14 cellular contexts compared by ENCODE assay signal in genomic region chr1:86750530-86750929, GRCh38.
"Had no signal": no experiment of that assay in that cellular context is flagged by ENCODE, and none has a peak within 500 bp of the region (broad histone marks: within the 10 kb centered on the region; RNA-seq: fewer than 3 reads in every experiment).

No MANE protein-coding gene starts in this region.

- H3K27ac Mint-ChIP-seq: activated B cell treated with CpG ODN at 0.5 μM for 24 hours; activated naive CD8-positive, alpha-beta T cell; stimulated activated memory B cell treated with anti-CD40 and anti-IgM and Interleukin-4, amounts not matched to agents 10 μg/mL and 1 μg/mL and 100 μg/mL, for 72 hours had no signal

- H3K4me1 Mint-ChIP-seq: central memory CD8-positive, alpha-beta T cell had no signal

- H3K27me3 Mint-ChIP-seq: brain had no signal

- H3K4me3 Mint-ChIP-seq: activated B cell treated with CpG ODN at 0.5 μM for 24 hours; activated naive CD8-positive, alpha-beta T cell; brain; central memory CD8-positive, alpha-beta T cell; stimulated activated memory B cell treated with anti-CD40 and anti-IgM and Interleukin-4, amounts not matched to agents 10 μg/mL and 1 μg/mL and 100 μg/mL, for 72 hours had no signal

- H3K9me3 Mint-ChIP-seq: activated B cell treated with CpG ODN at 0.5 μM for 24 hours; brain; central memory CD8-positive, alpha-beta T cell; stimulated activated memory B cell treated with anti-CD40 and anti-IgM and Interleukin-4, amounts not matched to agents 10 μg/mL and 1 μg/mL and 100 μg/mL, for 72 hours had no signal

- H3K36me3 Mint-ChIP-seq: activated naive CD8-positive, alpha-beta T cell had no signal

- DNase-seq: activated B cell treated with CpG ODN at 0.5 μM for 24 hours; activated CD8-positive, alpha-beta memory T cell treated with anti-CD3 and anti-CD28 coated beads for 24 hours; activated effector memory CD4-positive, alpha-beta T cell treated with anti-CD3 and anti-CD28 coated beads, Interleukin-2, amount 50 U/mL, for 16 hours; esophagus squamous epithelium; islet precursor cell; midbrain; ovary; sigmoid colon; substantia nigra; uterus had no signal

- ATAC-seq: stimulated activated memory B cell treated with anti-CD40 and anti-IgM and Interleukin-4, amounts not matched to agents 10 μg/mL and 1 μg/mL and 100 μg/mL, for 72 hours had no signal
